Comparison of ENCODE assay signal across 7 cellular contexts in genomic region chr15:26318689-26319088, GRCh38.
"Had no signal": no experiment of that assay in that cellular context is flagged by ENCODE, and none has a peak within 500 bp of the region (broad histone marks: within the 10 kb centered on the region; RNA-seq: fewer than 3 reads in every experiment).

No MANE protein-coding gene starts in this region.

- FAIRE-seq: G401.6, GM12878, GM12891, GM12892, GM18507 had no signal

- ATAC-seq: GM12878 had no signal

- DNase-seq: GDM1, GF-D8 had no signal

- H3K4me3 ChIP-seq: GM12878 had no signal
